ENCODE assay signal across 9 cellular contexts in genomic region chr1:30743584-30744059, GRCh38. TPM values are rescaled to one million over a fixed set of nuclear protein-coding genes. Genes with fewer than 3 reads are reported as not detected.
DNase-seq lines count a peak whose midpoint lies in the region; ATAC-seq and TF ChIP-seq lines count a peak whose summit lies in the region.
"Had no signal": no experiment of that assay in that cellular context is flagged by ENCODE, and none has a peak within 500 bp of the region (broad histone marks: within the 10 kb centered on the region; RNA-seq: fewer than 3 reads in every experiment).

No MANE protein-coding gene starts in this region.

- no peaks in the 10 kb centered on the region for H3K9me3 ChIP-seq in IMR-90 (ENCODE audit: control insufficient read depth, insufficient read depth, low read length)

- WGBS in IMR-90 (ENCODE audit: extremely low coverage in 2 of 2, insufficient read length in 1 of 2), 2 experiments: 55% methylated on average over 2 of the region's 4 CpGs; no CpG with 5 or more reads in 1 of the 2 experiments

- H3K36me3 ChIP-seq in IMR-90 (ENCODE audit: control insufficient read depth, insufficient read depth, low read length): no peaks in the 10 kb centered on the region

- H3K9me1 ChIP-seq in IMR-90 (ENCODE audit: insufficient read depth, low read length): peaks cover 5% of the 10 kb centered on the region; the same call in 1 of the 2 replicates

- no peak overlapping the region for H2BK15ac ChIP-seq in IMR-90 (ENCODE audit: low read depth, low read length)

- no peak overlapping the region for H3K56ac ChIP-seq in IMR-90 (ENCODE audit: extremely low read depth, insufficient read depth, low read length)

- peak overlapping the region; percentile 11 for H2AK9ac ChIP-seq in IMR-90 (replicated peaks; ENCODE audit: low read depth, low read length, poor library complexity)

- H3K27ac ChIP-seq in IMR-90 (ENCODE audit: insufficient read depth, low read length): no peak overlapping the region
- H3K27ac ChIP-seq in foreskin keratinocyte: no peak overlapping the region

- POLR2A ChIA-PET in IMR-90 (lab: Charles Lee; ENCODE audit: unreplicated experiment): no interaction called here

- no peak for TF ChIP-seq CTCF in IMR-90 (conservative IDR thresholded peaks at IDR 0.05; ENCODE audit: low read depth, low read length)
- TF ChIP-seq CTCF in foreskin keratinocyte (conservative IDR thresholded peaks at IDR 0.05): no peak

- DNase-seq in NCI-H146 (lab: John Stamatoyannopoulos, UW): peak; percentile 3
- DNase-seq in NCI-H146 treated with DMSO at 0.1 percent for 48 hours (lab: John Stamatoyannopoulos, UW; ENCODE audit: unreplicated experiment): no peak
- DNase-seq in IMR-90: no peak
- peak; percentile 47 for DNase-seq in activated CD4-positive, alpha-beta T cell treated with anti-CD3 and anti-CD28 coated beads for 1 hour
- DNase-seq in foreskin keratinocyte: peak; percentile 71 to 79
- no peak for DNase-seq in iPS-NIHi11 (ENCODE audit: low spot score)
- no peak for DNase-seq in nucleus accumbens (lab: John Stamatoyannopoulos, UW)

- H2AFZ ChIP-seq in IMR-90 (replicated peaks; ENCODE audit: low read length, poor library complexity): no peak overlapping the region

- H3K79me1 ChIP-seq in IMR-90 (ENCODE audit: low read depth in 1 of 2, low read length in 2 of 2): no peaks in the 10 kb centered on the region

- TF ChIP-seq RAD21 in IMR-90 (IDR thresholded peaks at IDR 0.05; ENCODE audit: low read length): no peak

- H4K5ac ChIP-seq in IMR-90 (ENCODE audit: low read depth, low read length): no peak overlapping the region

- no peak overlapping the region for H2BK5ac ChIP-seq in IMR-90 (ENCODE audit: low read depth, low read length, poor library complexity, severe bottlenecking)

- no TSS peak for BruUV-seq in IMR-90 (replicated peaks; lab: Mats Ljungman, UMichigan)

- H3K23ac ChIP-seq in IMR-90 (ENCODE audit: low read depth, low read length): no peak overlapping the region

- H2BK120ac ChIP-seq in IMR-90 (ENCODE audit: low read depth, low read length): no peak overlapping the region

- no peak overlapping the region for H3K4me2 ChIP-seq in IMR-90 (ENCODE audit: low read depth, low read length)

- H2BK20ac ChIP-seq in IMR-90 (ENCODE audit: low read depth, low read length): no peak overlapping the region

- peaks cover 5% of the 10 kb centered on the region for H3K4me1 ChIP-seq in IMR-90 (ENCODE audit: control insufficient read depth, insufficient read depth, low read length)
- peaks cover 24% of the 10 kb centered on the region for H3K4me1 ChIP-seq in foreskin keratinocyte

- H3K27me3 ChIP-seq in IMR-90 (ENCODE audit: control insufficient read depth, insufficient read depth, low read length) (peaks cover 19% of the 10 kb centered on the region; the same call in 1 of the 2 replicates), foreskin keratinocyte (no peaks in the 10 kb centered on the region)

- H3K18ac ChIP-seq in IMR-90 (ENCODE audit: low read depth, low read length): no peak overlapping the region

- ATAC-seq in IMR-90 (ENCODE audit: low read depth): no peak
- peak; percentile 51 for ATAC-seq in foreskin keratinocyte
- no peak for ATAC-seq in GM21576 (IDR thresholded peaks at IDR 0.05; ENCODE audit: unreplicated experiment)

- no peak overlapping the region for H3K4me3 ChIP-seq in IMR-90 (ENCODE audit: insufficient read depth, low read depth, low read length)

- H3K4ac ChIP-seq in IMR-90 (ENCODE audit: low read depth, low read length): no peak overlapping the region

- in situ Hi-C loops in IMR-90 (cut with MboI; ENCODE audit: low sequenced_read_pairs): no loop called here

- H4K20me1 ChIP-seq in IMR-90 (ENCODE audit: insufficient read depth, low read length): no peaks in the 10 kb centered on the region

- no peak overlapping the region for H2AK5ac ChIP-seq in IMR-90 (ENCODE audit: low read depth, low read length)

- H3K14ac ChIP-seq in IMR-90 (replicated peaks; ENCODE audit: low read depth, low read length): no peak overlapping the region

- H4K8ac ChIP-seq in IMR-90 (ENCODE audit: low read depth in 2 of 2, low read length in 2 of 2): no peak overlapping the region

- H4K91ac ChIP-seq in IMR-90 (ENCODE audit: insufficient read depth, low read depth, low read length): no peak overlapping the region

- intact Hi-C loops in IMR-90 (cut with micrococcal nuclease): no loop called here

- no peak for TF ChIP-seq POLR2A in IMR-90 (IDR thresholded peaks at IDR 0.05; ENCODE audit: low read depth, low read length)

- dilution Hi-C loops in IMR-90 (cut with HindIII; ENCODE audit: low sequenced_read_pairs, unreplicated experiment): no loop called here

- no peak overlapping the region for H3K9ac ChIP-seq in IMR-90 (ENCODE audit: low read depth, low read length)

- CTCF ChIA-PET in IMR-90 (lab: Yijun Ruan, JAX): interaction anchor here (0.6 to 1.6 kb wide), 2 partner anchors 17 to 36 kb away, joined by 3 to 5 read pairs; no protein-coding TSS in a partner anchor

TF ChIP-seq in IMR-90, 13 proteins besides CTCF, POLR2A, EP300 and RAD21:
- TF ChIP-seq SMC3 (IDR thresholded peaks at IDR 0.05; ENCODE audit: low read depth, low read length) (no peak), FOS (IDR thresholded peaks at IDR 0.05; ENCODE audit: low read depth, low read length) (no peak), RCOR1 (IDR thresholded peaks at IDR 0.05; ENCODE audit: insufficient replicate concordance, low read length) (no peak), MAZ (IDR thresholded peaks at IDR 0.05; ENCODE audit: borderline replicate concordance, low read depth, low read length) (no peak), MXI1 (IDR thresholded peaks at IDR 0.05; ENCODE audit: borderline replicate concordance, low read depth, low read length) (no peak), BHLHE40 (IDR thresholded peaks at IDR 0.05; ENCODE audit: low read depth, low read length) (no peak), MAFK (IDR thresholded peaks at IDR 0.05; ENCODE audit: low read depth, low read length) (no peak), CHD1 (IDR thresholded peaks at IDR 0.05; ENCODE audit: low read depth, low read length) (no peak), ELK1 (IDR thresholded peaks at IDR 0.05; ENCODE audit: borderline replicate concordance, low read depth, low read length) (no peak), CEBPB (IDR thresholded peaks at IDR 0.05; ENCODE audit: low read depth, low read length) (no peak), USF2 (IDR thresholded peaks at IDR 0.05; ENCODE audit: low read depth, low read length) (no peak), NFE2L2 (IDR thresholded peaks at IDR 0.05; ENCODE audit: low read depth, low read length) (no peak), RFX5 (IDR thresholded peaks at IDR 0.05; ENCODE audit: low read depth, low read length) (no peak)

RNA-seq across cellular contexts. Expression of gene LAPTM5, which starts 14.0 kb away (rescaled TPM):
- total RNA-seq in IMR-90 (2012; rRNA removed) (under 0.01 TPM in 1 of 2 replicates, not detected in the other), foreskin keratinocyte (not detected in 2 replicates)
- polyA plus RNA-seq in IMR-90 (2012; rRNA removed) (0.09 TPM in 2 replicates), foreskin keratinocyte (0.02 and 0.04 TPM in 2 replicates)
- 0.12 TPM in 1 of 2 replicates, not detected in the other for polyA plus RNA-seq in IMR-90 (2012; cell fraction: cytosol; rRNA removed)
- polyA plus RNA-seq in IMR-90 (2012; cell fraction: nucleus; rRNA removed; ENCODE audit: low replicate concordance): 0.07 and 0.16 TPM in 2 replicates

RNA-seq across cellular contexts. Expression of gene MATN1, which starts 20.2 kb away (rescaled TPM):
- total RNA-seq in IMR-90 (2012; rRNA removed) (0.56 TPM in 1 of 2 replicates, not detected in the other), foreskin keratinocyte (0.07 and 0.14 TPM in 2 replicates)
- polyA plus RNA-seq in IMR-90 (2012; rRNA removed) (0.10 and 0.27 TPM in 2 replicates), foreskin keratinocyte (0.07 TPM in 1 of 2 replicates, not detected in the other)
- 0.03 TPM in 1 of 2 replicates, not detected in the other for polyA plus RNA-seq in IMR-90 (2012; cell fraction: cytosol; rRNA removed)
- 1.1 and 1.3 TPM in 2 replicates for polyA plus RNA-seq in IMR-90 (2012; cell fraction: nucleus; rRNA removed; ENCODE audit: low replicate concordance)
- total RNA-seq: T-helper 1 cell treated with Interleukin-12 subunit alpha and Interleukin-12 subunit beta and Interleukin-4 antibody, amounts not matched to agents 30 ng/mL and 1 ng/mL, for 36 hours had no signal

Comparison
In these comparisons a context has a peak if more than half of its experiments do, and no peak if none do; other contexts are left out.
1. DNase-seq: peak in NCI-H146 (single experiment), activated CD4-positive, alpha-beta T cell treated with anti-CD3 and anti-CD28 coated beads for 1 hour (single experiment) and foreskin keratinocyte (2 of 2); none in NCI-H146 treated with DMSO at 0.1 percent for 48 hours (single experiment), IMR-90 (single experiment), iPS-NIHi11 (single experiment) and nucleus accumbens (0 of 56).